ENCODE assay signal across 10 cellular contexts in genomic region chr11:122735031-122735430, GRCh38.
"Had no signal": no experiment of that assay in that cellular context is flagged by ENCODE, and none has a peak within 500 bp of the region (broad histone marks: within the 10 kb centered on the region; RNA-seq: fewer than 3 reads in every experiment).

No MANE protein-coding gene starts in this region.

- H3K27me3 Mint-ChIP-seq: activated B cell treated with CpG ODN at 0.5 μM for 24 hours had no signal

- H3K9me3 Mint-ChIP-seq: activated B cell treated with CpG ODN at 0.5 μM for 24 hours; T-helper 2 cell treated with Interferon-gamma antibody and Interleukin-4, amounts not matched to agents 5 μg/mL and 100 μg/mL, for 36 hours had no signal

- FAIRE-seq: astrocyte, bronchial epithelial cell, keratinocyte had no signal

- ATAC-seq: activated CD8-positive, alpha-beta T cell treated with anti-CD3 and anti-CD28 coated beads, Interleukin-2, amount 10 ng/mL, durations not matched to agents 7 days and 5 days; left lung had no signal

- DNase-seq: activated B cell treated with CpG ODN at 0.5 μM for 24 hours; activated CD4-positive, alpha-beta T cell treated with anti-CD3 and anti-CD28 coated beads for 48 hours; activated CD8-positive, alpha-beta T cell treated with anti-CD3 and anti-CD28 coated beads, Interleukin-2, amount 10 ng/mL, durations not matched to agents 7 days and 5 days; left lung; right lobe of liver; SW 1271 had no signal

- H3K27ac Mint-ChIP-seq: activated B cell treated with CpG ODN at 0.5 μM for 24 hours had no signal

- H3K4me3 Mint-ChIP-seq: activated B cell treated with CpG ODN at 0.5 μM for 24 hours; activated CD8-positive, alpha-beta T cell treated with anti-CD3 and anti-CD28 coated beads, Interleukin-2, amount 10 ng/mL, durations not matched to agents 7 days and 5 days; T-helper 2 cell treated with Interferon-gamma antibody and Interleukin-4, amounts not matched to agents 5 μg/mL and 100 μg/mL, for 36 hours had no signal
